ENCODE assay signal across 8 cellular contexts in the genomic region with DNA sequence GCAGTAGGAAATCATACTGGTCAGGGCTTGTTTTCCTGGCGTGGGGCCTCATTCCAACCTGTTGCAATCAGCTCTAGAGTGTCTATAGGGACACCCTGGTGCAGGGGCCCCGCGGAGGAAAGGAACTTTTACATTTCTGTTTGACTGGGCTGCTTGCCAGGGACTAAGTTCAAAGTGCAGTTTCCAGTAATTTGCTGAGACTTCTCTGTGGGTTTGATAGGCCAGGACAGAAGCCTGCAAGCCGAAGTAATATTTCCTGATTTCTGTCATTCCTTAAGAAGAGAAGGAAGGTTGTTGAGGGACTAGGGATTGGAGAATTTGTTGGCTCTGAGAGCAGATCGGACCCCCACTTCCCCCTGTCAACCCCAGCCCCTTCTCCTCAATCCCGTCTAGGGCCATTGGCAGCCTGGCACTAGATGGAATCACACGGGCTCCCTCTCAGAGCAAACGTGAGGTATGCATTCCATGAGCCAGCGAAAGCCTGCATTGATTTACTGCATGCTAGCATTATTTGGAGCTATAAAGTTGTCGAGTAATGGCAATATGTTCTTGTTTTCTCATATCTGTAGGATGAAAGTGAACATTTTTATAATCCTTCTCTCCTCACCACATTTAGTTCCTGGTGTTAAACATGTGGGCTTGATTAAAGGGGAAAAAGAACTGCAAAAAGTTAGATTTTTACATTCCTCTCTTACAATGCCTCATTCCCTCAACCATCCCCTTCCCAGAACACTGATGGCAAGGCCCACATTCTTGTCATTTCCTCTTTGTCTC.
DNase-seq lines count a peak whose midpoint lies in the region; ATAC-seq and TF ChIP-seq lines count a peak whose summit lies in the region.

No MANE protein-coding gene starts in this region.

- no peak overlapping the region for H3K9ac ChIP-seq in parathyroid adenoma

- no peak overlapping the region for H3K27ac Mint-ChIP-seq in activated naive CD4-positive, alpha-beta T cell treated with anti-CD3 and anti-CD28 coated beads, Interleukin-2, amount 10 ng/mL, durations not matched to agents 7 days and 5 days

- H3K36me3 ChIP-seq in parathyroid adenoma (ENCODE audit: control insufficient read depth, insufficient read depth, low read length), result no peaks in the 10 kb centered on the region

- no peak overlapping the region for H3K4me2 ChIP-seq in parathyroid adenoma (ENCODE audit: low read length)

- H3K4me3 ChIP-seq in parathyroid adenoma (ENCODE audit: low read depth, low read length), result no peak overlapping the region

- H3K4me3 Mint-ChIP-seq in activated naive CD4-positive, alpha-beta T cell treated with anti-CD3 and anti-CD28 coated beads, Interleukin-2, amount 10 ng/mL, durations not matched to agents 7 days and 5 days, result no peak overlapping the region

- DNase-seq in GM03348 (ENCODE audit: low spot score) (peak; percentile 64), foreskin keratinocyte (peak; percentile 75 to 86)
- no peak for DNase-seq in activated naive CD4-positive, alpha-beta T cell treated with anti-CD3 and anti-CD28 coated beads, Interleukin-2, amount 10 ng/mL, durations not matched to agents 7 days and 5 days

- CTCF ChIA-PET in activated naive CD4-positive, alpha-beta T cell treated with anti-CD3 and anti-CD28 coated beads, Interleukin-2, amount 10 ng/mL, durations not matched to agents 7 days and 5 days (lab: Charles Lee), result interaction anchor here (2.2 kb wide), 1 partner anchor 9 kb away, joined by 7 read pairs; no protein-coding TSS in a partner anchor

- H3K9me3 Mint-ChIP-seq in activated naive CD4-positive, alpha-beta T cell treated with anti-CD3 and anti-CD28 coated beads, Interleukin-2, amount 10 ng/mL, durations not matched to agents 7 days and 5 days, result no peaks in the 10 kb centered on the region

- H3K4me1 ChIP-seq in foreskin keratinocyte, result peaks cover 19% of the 10 kb centered on the region
- no peaks in the 10 kb centered on the region for H3K4me1 ChIP-seq in parathyroid adenoma

- no peaks in the 10 kb centered on the region for H3K9me3 ChIP-seq in parathyroid adenoma (ENCODE audit: control insufficient read depth, low read length)

- H3K27ac ChIP-seq in foreskin keratinocyte (no peak overlapping the region), parathyroid adenoma (peak overlapping the region; percentile 39)

- no peaks in the 10 kb centered on the region for H3K36me3 Mint-ChIP-seq in activated naive CD4-positive, alpha-beta T cell treated with anti-CD3 and anti-CD28 coated beads, Interleukin-2, amount 10 ng/mL, durations not matched to agents 7 days and 5 days

- ATAC-seq in SK-N-SH treated with all-trans-retinoic acid at 6 μM for 48 hours (peak; percentile 67), foreskin keratinocyte (peak; percentile 80), GM21825 (IDR thresholded peaks at IDR 0.05; ENCODE audit: unreplicated experiment) (no peak), GM21360 (IDR thresholded peaks at IDR 0.05; ENCODE audit: unreplicated experiment) (no peak), HG02678 (IDR thresholded peaks at IDR 0.05; ENCODE audit: unreplicated experiment) (no peak)

- H3K4me1 Mint-ChIP-seq in activated naive CD4-positive, alpha-beta T cell treated with anti-CD3 and anti-CD28 coated beads, Interleukin-2, amount 10 ng/mL, durations not matched to agents 7 days and 5 days, result no peaks in the 10 kb centered on the region

- TF ChIP-seq CTCF in foreskin keratinocyte (conservative IDR thresholded peaks at IDR 0.05) (no peak), parathyroid adenoma (IDR thresholded peaks at IDR 0.05) (no peak)

- H3K79me2 ChIP-seq in parathyroid adenoma, result no peaks in the 10 kb centered on the region

- no peak overlapping the region for H2AFZ ChIP-seq in parathyroid adenoma

- H3K27me3 ChIP-seq in foreskin keratinocyte (no peaks in the 10 kb centered on the region), parathyroid adenoma (ENCODE audit: control insufficient read depth, insufficient read depth, low read length) (peaks cover 3% of the 10 kb centered on the region)

- H3K27me3 Mint-ChIP-seq in activated naive CD4-positive, alpha-beta T cell treated with anti-CD3 and anti-CD28 coated beads, Interleukin-2, amount 10 ng/mL, durations not matched to agents 7 days and 5 days, result peaks cover 10% of the 10 kb centered on the region

TF ChIP-seq in SK-N-SH treated with all-trans-retinoic acid at 6 μM for 48 hours, 23 proteins besides CTCF, POLR2A, EP300 and RAD21:
- TF ChIP-seq PPARA (CRISPR knock-in tag; IDR thresholded peaks at IDR 0.05; ENCODE audit: borderline replicate concordance) (no peak), TCF4 (CRISPR knock-in tag; IDR thresholded peaks at IDR 0.05; ENCODE audit: borderline replicate concordance) (no peak), ZFP30 (CRISPR knock-in tag; IDR thresholded peaks at IDR 0.05) (no peak), TOX (CRISPR knock-in tag; IDR thresholded peaks at IDR 0.05; ENCODE audit: borderline replicate concordance) (no peak)

Comparison
In these comparisons a context has a peak if more than half of its experiments do, and no peak if none do; other contexts are left out.
1. ATAC-seq: peak in SK-N-SH treated with all-trans-retinoic acid at 6 μM for 48 hours (single experiment) and foreskin keratinocyte (single experiment); none in GM21825 (single experiment), GM21360 (single experiment) and HG02678 (single experiment).